ENCODE assay signal across 25 cellular contexts in genomic region chr1:228923973-228924766, GRCh38.
"Had no signal": no experiment of that assay in that cellular context is flagged by ENCODE, and none has a peak within 500 bp of the region (broad histone marks: within the 10 kb centered on the region; RNA-seq: fewer than 3 reads in every experiment).

No MANE protein-coding gene starts in this region.

- H3K4me1 ChIP-seq: body of pancreas, Peyer's patch had no signal

- ATAC-seq: activated CD8-positive, alpha-beta T cell treated with anti-CD3 and anti-CD28 coated beads, Interleukin-2, amount 10 ng/mL, durations not matched to agents 7 days and 5 days; body of pancreas; T-helper 17 cell; WTC11 had no signal

- H3K27me3 ChIP-seq: ascending aorta, body of pancreas, Peyer's patch had no signal

- FAIRE-seq: bronchial epithelial cell had no signal

- H3K27ac ChIP-seq: ascending aorta, body of pancreas, KMS-11, Peyer's patch had no signal

- H3K36me3 ChIP-seq: ascending aorta, Peyer's patch had no signal

- H3K9ac ChIP-seq: KMS-11 had no signal

- DNase-seq: activated CD4-positive, alpha-beta T cell treated with anti-CD3 and anti-CD28 coated beads for 48 hours; activated CD4-positive, alpha-beta T cell treated with anti-CD3 and anti-CD28 coated beads, Interleukin-2, amount 50 U/mL, for 4 hours; activated CD4-positive, CD25-positive, alpha-beta regulatory T cell treated with anti-CD3 and anti-CD28 coated beads, Interleukin-2, amount 50 U/mL, for 72 hours; activated CD8-positive, alpha-beta memory T cell treated with anti-CD3 and anti-CD28 coated beads, Interleukin-2, amount 50 U/mL, for 48 hours; activated CD8-positive, alpha-beta T cell treated with anti-CD3 and anti-CD28 coated beads, Interleukin-2, amount 10 ng/mL, durations not matched to agents 7 days and 5 days; activated naive CD4-positive, alpha-beta T cell treated with anti-CD3 and anti-CD28 coated beads, Interleukin-2, amount 50 U/mL, for 16 hours; activated naive CD8-positive, alpha-beta T cell treated with anti-CD3 and anti-CD28 coated beads, Interleukin-2, amount 10 ng/mL, durations not matched to agents 7 days and 5 days; activated T-cell treated with anti-CD3 and anti-CD28 coated beads, Interleukin-2, amount 50 U/mL, for 1 hour; amniotic stem cell; body of pancreas; MM.1S; NCI-H1105; NCI-H1436; NCI-H1694 treated with DMSO at 0.1 percent for 48 hours; NCI-H2029 treated with DMSO at 0.1 percent for 48 hours; NCI-H446; NCI-H524; Peyer's patch; SIG-M5; T-helper 17 cell; T-helper 9 cell had no signal

- H3K4me3 ChIP-seq: ascending aorta, body of pancreas, Peyer's patch had no signal

- H3K4me2 ChIP-seq: KMS-11 had no signal

- H3K9me3 ChIP-seq: ascending aorta, body of pancreas, Peyer's patch had no signal
